Comparison of ENCODE assay signal across 8 cellular contexts in the genomic region with DNA sequence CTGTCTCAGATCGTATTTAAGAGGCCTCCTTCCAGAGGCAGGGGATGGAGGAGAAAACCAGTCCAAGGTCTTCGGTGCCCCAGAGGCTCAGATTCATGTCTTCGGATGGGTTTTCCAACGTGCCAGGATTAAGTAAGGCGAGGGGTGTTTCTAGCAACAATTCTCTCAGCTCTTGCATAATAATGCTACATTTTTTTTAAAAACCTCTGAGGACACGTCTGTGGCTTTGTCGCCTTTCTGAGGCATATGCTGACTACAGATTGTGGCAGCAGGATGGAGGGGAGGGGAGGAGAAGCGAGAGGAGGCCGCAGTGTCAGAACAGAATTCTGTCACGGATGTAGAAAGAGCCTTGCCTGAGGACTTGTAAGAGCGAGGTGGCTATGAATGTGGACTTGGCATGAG. TPM values are rescaled to one million over a fixed set of nuclear protein-coding genes. Genes with fewer than 3 reads are reported as not detected.
A peak's percentile ranks its signal among the peaks of the same experiment; 100 is the strongest.
DNase-seq lines count a peak whose midpoint lies in the region; ATAC-seq and TF ChIP-seq lines count a peak whose summit lies in the region.

No MANE protein-coding gene starts in this region.

- H3K36me3 ChIP-seq in uterus (no peaks in the 10 kb centered on the region), A673 (ENCODE audit: insufficient read depth, low read length, poor library complexity, severe bottlenecking) (no peaks in the 10 kb centered on the region)

- no peak for TF ChIP-seq CTCF in chondrocyte (IDR thresholded peaks at IDR 0.05)
- TF ChIP-seq CTCF in uterus (IDR thresholded peaks at IDR 0.05): no peak
- no peak for TF ChIP-seq CTCF in A673 (conservative IDR thresholded peaks at IDR 0.05; ENCODE audit: low read depth, low read length)

- POLR2A ChIA-PET in A673 (lab: Charles Lee; ENCODE audit: low non-redundant PET): no interaction called here

- ATAC-seq in HG03432 (IDR thresholded peaks at IDR 0.05; ENCODE audit: unreplicated experiment): peak; percentile 23
- ATAC-seq in stimulated activated memory B cell treated with anti-CD40 and anti-IgM and Interleukin-4, amounts not matched to agents 10 μg/mL and 1 μg/mL and 100 μg/mL, for 72 hours: peak; percentile 51
- no peak for ATAC-seq in GM18873 (IDR thresholded peaks at IDR 0.05; ENCODE audit: low FRiP score, unreplicated experiment)

- H3K27ac ChIP-seq in uterus: no peak overlapping the region
- H3K27ac ChIP-seq in A673 (ENCODE audit: low read depth, low read length, poor library complexity, severe bottlenecking): no peak overlapping the region

- H3K36me3 Mint-ChIP-seq in chondrocyte (ENCODE audit: low read depth): no peaks in the 10 kb centered on the region
- no peaks in the 10 kb centered on the region for H3K36me3 Mint-ChIP-seq in stimulated activated memory B cell treated with anti-CD40 and anti-IgM and Interleukin-4, amounts not matched to agents 10 μg/mL and 1 μg/mL and 100 μg/mL, for 72 hours

- H3K4me1 ChIP-seq in uterus (no peaks in the 10 kb centered on the region), A673 (ENCODE audit: insufficient read depth, low read length, poor library complexity, severe bottlenecking) (no peaks in the 10 kb centered on the region)

- H3K27me3 Mint-ChIP-seq in chondrocyte (ENCODE audit: low read depth): peaks cover 19% of the 10 kb centered on the region
- H3K27me3 Mint-ChIP-seq in stimulated activated memory B cell treated with anti-CD40 and anti-IgM and Interleukin-4, amounts not matched to agents 10 μg/mL and 1 μg/mL and 100 μg/mL, for 72 hours: no peaks in the 10 kb centered on the region

- CTCF ChIA-PET in A673 (lab: Charles Lee): interaction anchor here (0.6 kb wide), 1 partner anchor 304 kb away, joined by 3 read pairs; no protein-coding TSS in a partner anchor

- H3K4me3 Mint-ChIP-seq in chondrocyte (ENCODE audit: unreplicated experiment): no peak overlapping the region
- H3K4me3 Mint-ChIP-seq in stimulated activated memory B cell treated with anti-CD40 and anti-IgM and Interleukin-4, amounts not matched to agents 10 μg/mL and 1 μg/mL and 100 μg/mL, for 72 hours: peak overlapping the region; percentile 72

- no TSS peak for BruUV-seq in A673 (replicated peaks; lab: Mats Ljungman, UMichigan)

- H3K9me3 ChIP-seq in uterus: no peaks in the 10 kb centered on the region
- no peaks in the 10 kb centered on the region for H3K9me3 ChIP-seq in A673 (ENCODE audit: low read depth, low read length, poor library complexity, severe bottlenecking)

- intact Hi-C loops in uterus (cut with DNase I; ENCODE audit: low total_unique reads): no loop called here
- intact Hi-C loops in A673 (cut with micrococcal nuclease; ENCODE audit: unreplicated experiment): no loop called here

- H3K4me1 Mint-ChIP-seq in chondrocyte (ENCODE audit: low read depth): peaks cover 21% of the 10 kb centered on the region
- peaks cover 55% of the 10 kb centered on the region for H3K4me1 Mint-ChIP-seq in stimulated activated memory B cell treated with anti-CD40 and anti-IgM and Interleukin-4, amounts not matched to agents 10 μg/mL and 1 μg/mL and 100 μg/mL, for 72 hours

- DNase-seq in activated CD4-positive, CD25-positive, alpha-beta regulatory T cell treated with anti-CD3 and anti-CD28 coated beads, Interleukin-2, amount 50 U/mL, for 72 hours: peak; percentile 63
- DNase-seq in chondrocyte (ENCODE audit: low spot score): peak; percentile 13
- no peak for DNase-seq in uterus
- DNase-seq in A673 (ENCODE audit: low spot score): no peak
- DNase-seq in NCI-H226: no peak

- no peak for TF ChIP-seq POLR2A in uterus (IDR thresholded peaks at IDR 0.05)

- no peak overlapping the region for H3K27ac Mint-ChIP-seq in chondrocyte (ENCODE audit: unreplicated experiment)
- H3K27ac Mint-ChIP-seq in stimulated activated memory B cell treated with anti-CD40 and anti-IgM and Interleukin-4, amounts not matched to agents 10 μg/mL and 1 μg/mL and 100 μg/mL, for 72 hours: peak overlapping the region; percentile 92

- H3K27me3 ChIP-seq in uterus (no peaks in the 10 kb centered on the region), A673 (replicated peaks; ENCODE audit: insufficient read depth, low read depth, low read length, poor library complexity) (no peaks in the 10 kb centered on the region)

- no peak overlapping the region for H3K4me3 ChIP-seq in uterus
- H3K4me3 ChIP-seq in A673 (ENCODE audit: low read depth, low read length, poor library complexity, severe bottlenecking): no peak overlapping the region

- peaks cover 6% of the 10 kb centered on the region for H3K9me3 Mint-ChIP-seq in chondrocyte (ENCODE audit: low read depth)
- peaks cover 3% of the 10 kb centered on the region for H3K9me3 Mint-ChIP-seq in stimulated activated memory B cell treated with anti-CD40 and anti-IgM and Interleukin-4, amounts not matched to agents 10 μg/mL and 1 μg/mL and 100 μg/mL, for 72 hours

RNA-seq across cellular contexts. Expression of a gene that starts 17.7 kb away (rescaled TPM):
- total RNA-seq in chondrocyte: 28.3 to 34.0 TPM (median 29.9 TPM) in 3 replicates
- total RNA-seq in uterus: 10 to 100 TPM in 2 of 4 donors, 1 to 10 TPM in 1, not detected in 1; 8.7 to 47.6 (median 18.5) TPM
- total RNA-seq in A673 (2021): 31.5 and 42.4 TPM in 2 replicates

Comparison
In these comparisons a context has a peak if more than half of its experiments do, and no peak if none do; other contexts are left out.
1. DNase-seq: peak in activated CD4-positive, CD25-positive, alpha-beta regulatory T cell treated with anti-CD3 and anti-CD28 coated beads, Interleukin-2, amount 50 U/mL, for 72 hours (single experiment) and chondrocyte (single experiment); none in uterus (0 of 2), A673 (single experiment) and NCI-H226 (single experiment).